ENCODE assay signal across 8 cellular contexts in genomic region chr4:524196-524595, GRCh38. TPM values are rescaled to one million over a fixed set of nuclear protein-coding genes. Genes with fewer than 3 reads are reported as not detected.
"Had no signal": no experiment of that assay in that cellular context is flagged by ENCODE, and none has a peak within 500 bp of the region (broad histone marks: within the 10 kb centered on the region; RNA-seq: fewer than 3 reads in every experiment).

No MANE protein-coding gene starts in this region.

- H3K4me3 ChIP-seq: GM23338 had no signal

- DNase-seq: H9, HCEC 1CT, KBM-7 had no signal

- H3K27ac ChIP-seq: HL-60 had no signal

- ATAC-seq: GM23338 had no signal

RNA-seq across cellular contexts. Expression of gene TMEM271, which starts 51.9 kb away (rescaled TPM):
- total RNA-seq: GM23338, HepG2, HT1080 had no signal
- polyA plus RNA-seq: HepG2, IgD-negative memory B cell had no signal
